ENCODE assay signal across 8 cellular contexts in the genomic region with DNA sequence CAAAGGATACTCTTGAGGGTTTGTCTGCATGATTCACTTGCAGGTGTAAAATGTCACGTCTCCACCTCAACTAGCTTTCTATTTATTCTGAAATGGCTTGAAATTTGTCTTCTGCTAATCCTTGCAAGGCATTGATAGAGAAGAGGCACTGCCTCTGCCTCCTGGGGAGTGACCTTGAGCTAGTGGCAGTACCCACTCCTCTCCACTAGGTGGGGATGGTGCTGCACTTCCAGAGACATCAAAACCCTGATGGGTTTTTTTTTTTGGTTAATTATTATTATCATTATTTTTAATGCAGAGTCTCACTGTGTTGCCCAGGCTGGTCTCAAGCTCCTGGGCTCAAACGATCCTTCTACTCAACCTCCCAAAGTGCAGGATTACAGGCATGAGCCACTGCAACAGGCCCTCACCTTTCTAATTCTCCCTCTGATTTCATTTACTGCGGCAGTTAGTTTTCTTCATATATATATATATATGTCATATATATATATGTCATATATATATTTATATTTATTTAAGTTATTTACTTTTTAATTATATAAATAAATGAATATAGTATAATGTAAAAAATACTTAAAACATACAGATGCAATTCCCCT.
DNase-seq lines count a peak whose midpoint lies in the region; ATAC-seq, FAIRE-seq and TF ChIP-seq lines count a peak whose summit lies in the region.

No MANE protein-coding gene starts in this region.

- POLR2A ChIA-PET in MCF 10A (lab: Yijun Ruan, JAX) = interaction anchor here (0.9 to 2.6 kb wide), 6 partner anchors 115 to 745 kb away, joined by 3 to 16 read pairs (median 5); partner anchors contain the start of gene EIF1B

- in situ Hi-C loops in KBM-7 (cut with MboI; ENCODE audit: low pct_unique_long_range_greater_than_20kb, low sequenced_read_pairs) = loop anchor here (25.0 kb wide), 1 partner anchor 120 kb away; the partner anchor contains the start of gene EIF1B

- CTCF ChIA-PET in MCF 10A (lab: Yijun Ruan, JAX) = interaction anchor here (0.6 to 11.8 kb wide), 75 partner anchors 8 to 1863 kb away, joined by 3 to 452 read pairs (median 3); partner anchors contain the start of genes EIF1B and ZNF619

- no peak overlapping the region for H3K27ac Mint-ChIP-seq in MCF 10A (ENCODE audit: low read depth, unreplicated experiment)

- intact Hi-C loops in MCF 10A (cut with micrococcal nuclease) = loop anchor here (1.0 kb wide), 1 partner anchor 125 kb away; no protein-coding TSS in a partner anchor

- no peaks in the 10 kb centered on the region for H3K36me3 Mint-ChIP-seq in MCF 10A (ENCODE audit: insufficient read depth, unreplicated experiment)

- H3K9me3 Mint-ChIP-seq in MCF 10A (ENCODE audit: unreplicated experiment) = no peaks in the 10 kb centered on the region

- FAIRE-seq in islet of Langerhans (lab: Jason Lieb, UNC) = peak; percentile 80

- ATAC-seq in GM19351 (IDR thresholded peaks at IDR 0.05; ENCODE audit: unreplicated experiment) (peak; percentile 58), GM21619 (IDR thresholded peaks at IDR 0.05; ENCODE audit: unreplicated experiment) (no peak)

- no TSS peak for BruUV-seq in MCF 10A (replicated peaks; lab: Mats Ljungman, UMichigan)

- H3K4me3 Mint-ChIP-seq in MCF 10A (ENCODE audit: unreplicated experiment) = no peak overlapping the region

- peaks cover 4% of the 10 kb centered on the region for H3K4me1 Mint-ChIP-seq in MCF 10A (ENCODE audit: insufficient read depth, unreplicated experiment)

- TF ChIP-seq CTCF in MCF 10A (IDR thresholded peaks at IDR 0.05; ENCODE audit: unreplicated experiment) = peak; percentile 96

- DNase-seq in CD1c-positive myeloid dendritic cell (ENCODE audit: extremely low spot score) = peak; percentile 76
- peak; percentile 67 for DNase-seq in KBM-7
- peak; percentile 58 for DNase-seq in UCSD-AML1 (lab: John Stamatoyannopoulos, UW; ENCODE audit: unreplicated experiment)
- DNase-seq in MCF 10A (ENCODE audit: unreplicated experiment) = peak; percentile 65
- DNase-seq in stimulated activated CD4-positive, alpha-beta T cell treated with anti-CD3 and anti-CD28 coated beads, Interleukin-2, amount 100 ng/mL, for 48 hours = peak; percentile 47 to 52

- H3K27me3 Mint-ChIP-seq in MCF 10A (ENCODE audit: insufficient read depth, unreplicated experiment) = no peaks in the 10 kb centered on the region
